In the genomic region with DNA sequence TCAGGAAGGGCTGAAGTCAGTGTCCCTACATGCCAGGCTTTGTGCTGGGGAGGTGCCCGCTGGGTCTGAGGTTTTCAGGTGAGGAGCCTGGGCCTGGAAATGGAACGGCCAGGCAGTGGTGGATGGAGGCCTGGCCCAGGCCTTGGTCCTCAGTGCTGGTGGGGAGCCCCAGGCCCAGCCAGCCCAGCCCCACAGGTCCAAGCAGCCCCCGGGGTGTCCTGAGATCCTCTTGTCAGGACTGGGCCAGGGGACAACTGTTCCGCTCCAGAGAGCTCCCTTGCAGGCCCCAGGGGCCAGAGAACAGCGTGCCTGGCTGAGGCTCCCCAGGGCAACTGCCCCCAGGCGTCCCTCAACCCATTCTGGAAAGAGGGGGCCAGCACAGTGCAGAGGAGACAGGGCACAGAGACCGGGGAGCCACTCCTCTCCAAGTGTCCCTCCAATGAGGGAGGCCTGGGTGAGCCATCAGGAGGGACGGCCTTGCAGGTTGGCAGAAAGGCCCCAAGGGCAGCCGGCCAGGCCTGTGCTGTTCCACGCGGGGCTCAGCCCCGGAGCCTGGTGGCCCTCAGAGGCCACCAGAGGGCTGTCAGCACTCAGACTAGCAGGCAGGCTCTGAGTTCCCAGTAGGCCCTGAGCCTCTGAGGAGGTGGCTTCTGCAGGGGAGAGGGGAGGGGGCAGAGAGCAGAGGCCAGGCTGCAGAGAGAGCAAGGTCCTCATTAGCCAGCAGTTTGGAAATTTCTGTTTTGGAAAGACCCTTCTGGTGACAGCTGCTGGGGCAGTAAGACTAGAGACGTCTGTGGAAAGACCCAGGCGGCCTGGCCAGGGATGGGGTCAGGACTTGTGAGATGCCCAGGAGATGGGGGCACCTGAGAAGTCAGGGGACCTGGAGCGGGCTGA, we compare ENCODE assay signal across 21 cellular contexts. TPM values are rescaled to one million over a fixed set of nuclear protein-coding genes. Genes with fewer than 3 reads are reported as not detected.
DNase-seq lines count a peak whose midpoint lies in the region; ATAC-seq, FAIRE-seq and TF ChIP-seq lines count a peak whose summit lies in the region.
"Had no signal": no experiment of that assay in that cellular context is flagged by ENCODE, and none has a peak within 500 bp of the region (broad histone marks: within the 10 kb centered on the region; RNA-seq: fewer than 3 reads in every experiment).

No MANE protein-coding gene starts in this region.

- no peaks in the 10 kb centered on the region for H3K27me3 ChIP-seq in body of pancreas
- H3K27me3 ChIP-seq in spleen (replicated peaks in 1 of 7) = peaks cover 0 to 9% (median 0%) of the 10 kb centered on the region in 7 donors
- no peaks in the 10 kb centered on the region for H3K27me3 ChIP-seq in CD8-positive, alpha-beta T cell (ENCODE audit: insufficient read depth, low read length)
- H3K27me3 ChIP-seq: ovary had no signal

- CTCF ChIA-PET in CD8-positive, alpha-beta T cell (lab: Charles Lee) = no interaction called here

- ATAC-seq in activated naive CD8-positive, alpha-beta T cell treated with anti-CD3 and anti-CD28 coated beads, Interleukin-2, amount 10 ng/mL, durations not matched to agents 7 days and 5 days (ENCODE audit: low read depth) = peak; percentile 13
- no peak for ATAC-seq in activated naive CD8-positive, alpha-beta T cell treated with anti-CD3 and anti-CD28 coated beads, Interleukin-2, amount 50 U/mL, for 24 hours
- ATAC-seq in body of pancreas = no peak
- ATAC-seq in CD8-positive, alpha-beta T cell = no peak

- H3K36me3 Mint-ChIP-seq in activated naive CD8-positive, alpha-beta T cell treated with anti-CD3 and anti-CD28 coated beads, Interleukin-2, amount 10 ng/mL, durations not matched to agents 7 days and 5 days = no peaks in the 10 kb centered on the region
- H3K36me3 Mint-ChIP-seq in activated naive CD8-positive, alpha-beta T cell treated with anti-CD3 and anti-CD28 coated beads, Interleukin-2, amount 50 U/mL, for 24 hours (ENCODE audit: low read depth) = no peaks in the 10 kb centered on the region
- no peaks in the 10 kb centered on the region for H3K36me3 Mint-ChIP-seq in CD8-positive, alpha-beta T cell
- H3K36me3 Mint-ChIP-seq: IgD-negative memory B cell had no signal

- TF ChIP-seq CTCF in body of pancreas (IDR thresholded peaks at IDR 0.05) = no peak
- no peak for TF ChIP-seq CTCF in kidney (IDR thresholded peaks at IDR 0.05; ENCODE audit: borderline replicate concordance, extremely low read depth, insufficient read depth)
- peak in 1 of 11 experiments; percentile 10 for TF ChIP-seq CTCF in spleen (IDR thresholded peaks at IDR 0.05 in 8 of 11, conservative IDR thresholded peaks at IDR 0.05 in 3 of 11)
- TF ChIP-seq CTCF in CD8-positive, alpha-beta T cell (IDR thresholded peaks at IDR 0.05) = no peak

- intact Hi-C loops in body of pancreas (cut with DNase I) (no loop called here), kidney (cut with DNase I) (no loop called here), spleen (cut with DNase I; ENCODE audit: low total_unique reads) (no loop called here)
- intact Hi-C loops in CD8-positive, alpha-beta T cell (cut with DNase I, micrococcal nuclease) = no loop called here

- H3K4me3 ChIP-seq in body of pancreas (no peak overlapping the region), kidney (ENCODE audit: low read length in 2 of 2) (no peak overlapping the region), spleen (no peak overlapping the region)
- H3K4me3 ChIP-seq in CD8-positive, alpha-beta T cell (ENCODE audit: low read depth, low read length) = no peak overlapping the region
- H3K4me3 ChIP-seq: A549, ovary had no signal

- FAIRE-seq in kidney (lab: Jason Lieb, UNC) = no peak
- FAIRE-seq: A549, endometrium had no signal

- DNase-seq in activated naive CD8-positive, alpha-beta T cell treated with anti-CD3 and anti-CD28 coated beads, Interleukin-2, amount 10 ng/mL, durations not matched to agents 7 days and 5 days = no peak
- no peak for DNase-seq in activated naive CD8-positive, alpha-beta T cell treated with anti-CD3 and anti-CD28 coated beads, Interleukin-2, amount 50 U/mL, for 24 hours
- DNase-seq in body of pancreas (peak in 3 of 4 donors; percentile 10 to 41 (median 26)), kidney (peak; percentile 81), spleen (peak; percentile 74), D341Med (ENCODE audit: low spot score) (no peak), NCI-H2029 (lab: John Stamatoyannopoulos, UW) (no peak)
- DNase-seq in CD8-positive, alpha-beta T cell = no peak
- DNase-seq: activated CD4-positive, alpha-beta T cell treated with anti-CD3 and anti-CD28 coated beads for 4 hours; activated naive CD8-positive, alpha-beta T cell treated with anti-CD3 and anti-CD28 coated beads for 36 hours; central memory CD4-positive, alpha-beta T cell; foreskin melanocyte; NCI-H2171 treated with DMSO at 0.1 percent for 48 hours; SIG-M5; stimulated activated CD4-positive, alpha-beta T cell treated with anti-CD3 and anti-CD28 coated beads, Interleukin-12 subunit alpha, Interleukin-12 subunit beta, amount 100 ng/mL, for 4 hours; stimulated activated naive CD4-positive, alpha-beta T cell treated with Interleukin-2 at 50 U/mL for 16 hours had no signal

- H3K9me3 ChIP-seq in body of pancreas = no peaks in the 10 kb centered on the region
- H3K9me3 ChIP-seq in kidney (ENCODE audit: control insufficient read depth in 1 of 2, low read length in 2 of 2) = no peaks in the 10 kb centered on the region
- H3K9me3 ChIP-seq in spleen = no peaks in the 10 kb centered on the region
- H3K9me3 ChIP-seq in CD8-positive, alpha-beta T cell (ENCODE audit: low read length) = no peaks in the 10 kb centered on the region
- H3K9me3 ChIP-seq: A549, ovary had no signal

- H3K4me1 ChIP-seq in body of pancreas (peaks cover 16% of the 10 kb centered on the region), kidney (ENCODE audit: control insufficient read depth in 1 of 2, insufficient read depth in 1 of 2, low read depth in 1 of 2, low read length in 2 of 2) (peaks cover 0 to 5% of the 10 kb centered on the region in 2 donors), spleen (peaks cover 9 to 40% (median 22%) of the 10 kb centered on the region in 6 donors)
- H3K4me1 ChIP-seq in CD8-positive, alpha-beta T cell (ENCODE audit: insufficient read depth, low read length) = no peaks in the 10 kb centered on the region
- H3K4me1 ChIP-seq: A549 had no signal

- POLR2A ChIA-PET in activated naive CD8-positive, alpha-beta T cell treated with anti-CD3 and anti-CD28 coated beads, Interleukin-2, amount 10 ng/mL, durations not matched to agents 7 days and 5 days (lab: Charles Lee) = no interaction called here
- POLR2A ChIA-PET in CD8-positive, alpha-beta T cell (lab: Charles Lee) = no interaction called here

- 49 to 70% methylated on average over 6 to 15 of the region's 15 CpGs for WGBS in body of pancreas, 2 donors
- WGBS in spleen, 5 donors = 77 to 83% (median 81%) methylated on average over 7 to 15 of the region's 15 CpGs

- H3K36me3 ChIP-seq in body of pancreas (replicated peaks in 1 of 2; ENCODE audit: insufficient read depth in 1 of 2, low read depth in 2 of 2) (no peaks in the 10 kb centered on the region), kidney (ENCODE audit: control insufficient read depth in 1 of 2, insufficient read depth in 2 of 2, low read length in 2 of 2) (no peaks in the 10 kb centered on the region), spleen (no peaks in the 10 kb centered on the region)
- H3K36me3 ChIP-seq in CD8-positive, alpha-beta T cell (ENCODE audit: insufficient read depth, low read length) = no peaks in the 10 kb centered on the region
- H3K36me3 ChIP-seq: ovary had no signal

- H3K4me3 Mint-ChIP-seq in activated naive CD8-positive, alpha-beta T cell treated with anti-CD3 and anti-CD28 coated beads, Interleukin-2, amount 10 ng/mL, durations not matched to agents 7 days and 5 days = no peak overlapping the region
- H3K4me3 Mint-ChIP-seq in activated naive CD8-positive, alpha-beta T cell treated with anti-CD3 and anti-CD28 coated beads, Interleukin-2, amount 50 U/mL, for 24 hours = no peak overlapping the region
- no peak overlapping the region for H3K4me3 Mint-ChIP-seq in CD8-positive, alpha-beta T cell
- H3K4me3 Mint-ChIP-seq: activated naive CD8-positive, alpha-beta T cell treated with anti-CD3 and anti-CD28 coated beads for 36 hours; IgD-negative memory B cell; T-helper 2 cell treated with Interferon-gamma antibody and Interleukin-4, amounts not matched to agents 5 μg/mL and 100 μg/mL, for 36 hours had no signal

- peaks cover 3% of the 10 kb centered on the region for H3K9me3 Mint-ChIP-seq in activated naive CD8-positive, alpha-beta T cell treated with anti-CD3 and anti-CD28 coated beads, Interleukin-2, amount 10 ng/mL, durations not matched to agents 7 days and 5 days
- no peaks in the 10 kb centered on the region for H3K9me3 Mint-ChIP-seq in activated naive CD8-positive, alpha-beta T cell treated with anti-CD3 and anti-CD28 coated beads, Interleukin-2, amount 50 U/mL, for 24 hours
- H3K9me3 Mint-ChIP-seq in CD8-positive, alpha-beta T cell = no peaks in the 10 kb centered on the region
- H3K9me3 Mint-ChIP-seq: activated naive CD8-positive, alpha-beta T cell treated with anti-CD3 and anti-CD28 coated beads for 36 hours; T-helper 2 cell treated with Interferon-gamma antibody and Interleukin-4, amounts not matched to agents 5 μg/mL and 100 μg/mL, for 36 hours had no signal

- TF ChIP-seq POLR2A in body of pancreas (IDR thresholded peaks at IDR 0.05) (no peak), spleen (IDR thresholded peaks at IDR 0.05) (no peak)

- no peak overlapping the region for H3K27ac Mint-ChIP-seq in activated naive CD8-positive, alpha-beta T cell treated with anti-CD3 and anti-CD28 coated beads, Interleukin-2, amount 10 ng/mL, durations not matched to agents 7 days and 5 days
- no peak overlapping the region for H3K27ac Mint-ChIP-seq in activated naive CD8-positive, alpha-beta T cell treated with anti-CD3 and anti-CD28 coated beads, Interleukin-2, amount 50 U/mL, for 24 hours
- no peak overlapping the region for H3K27ac Mint-ChIP-seq in CD8-positive, alpha-beta T cell
- H3K27ac Mint-ChIP-seq: activated naive CD8-positive, alpha-beta T cell treated with anti-CD3 and anti-CD28 coated beads for 36 hours; T-helper 2 cell treated with Interferon-gamma antibody and Interleukin-4, amounts not matched to agents 5 μg/mL and 100 μg/mL, for 36 hours had no signal

- H3K9ac ChIP-seq in kidney (ENCODE audit: low read length in 2 of 2) = no peak overlapping the region

- H3K27me3 Mint-ChIP-seq in activated naive CD8-positive, alpha-beta T cell treated with anti-CD3 and anti-CD28 coated beads, Interleukin-2, amount 10 ng/mL, durations not matched to agents 7 days and 5 days = peaks cover 3% of the 10 kb centered on the region
- H3K27me3 Mint-ChIP-seq in activated naive CD8-positive, alpha-beta T cell treated with anti-CD3 and anti-CD28 coated beads, Interleukin-2, amount 50 U/mL, for 24 hours = peaks cover 3% of the 10 kb centered on the region
- H3K27me3 Mint-ChIP-seq in CD8-positive, alpha-beta T cell (ENCODE audit: low read depth) = peaks cover 9% of the 10 kb centered on the region
- H3K27me3 Mint-ChIP-seq: activated naive CD8-positive, alpha-beta T cell treated with anti-CD3 and anti-CD28 coated beads for 36 hours had no signal

- H3K4me1 Mint-ChIP-seq in activated naive CD8-positive, alpha-beta T cell treated with anti-CD3 and anti-CD28 coated beads, Interleukin-2, amount 10 ng/mL, durations not matched to agents 7 days and 5 days = peaks cover 5% of the 10 kb centered on the region
- H3K4me1 Mint-ChIP-seq in activated naive CD8-positive, alpha-beta T cell treated with anti-CD3 and anti-CD28 coated beads, Interleukin-2, amount 50 U/mL, for 24 hours = no peaks in the 10 kb centered on the region
- no peaks in the 10 kb centered on the region for H3K4me1 Mint-ChIP-seq in CD8-positive, alpha-beta T cell (ENCODE audit: low read depth)
- H3K4me1 Mint-ChIP-seq: IgD-negative memory B cell had no signal

- H3K27ac ChIP-seq in body of pancreas (no peak overlapping the region), kidney (ENCODE audit: low read depth in 2 of 2, low read length in 2 of 2) (no peak overlapping the region), spleen (peak overlapping the region in 2 of 8 donors; percentile 8 to 40)
- no peak overlapping the region for H3K27ac ChIP-seq in CD8-positive, alpha-beta T cell (ENCODE audit: low read depth, low read length)
- H3K27ac ChIP-seq: A549, ovary had no signal

RNA-seq across cellular contexts. Expression of gene SNED1, which starts 29.4 kb away (rescaled TPM):
- 10 to 100 TPM; 14.5 to 18.7 TPM for total RNA-seq in activated naive CD8-positive, alpha-beta T cell treated with anti-CD3 and anti-CD28 coated beads, Interleukin-2, amount 10 ng/mL, durations not matched to agents 7 days and 5 days
- total RNA-seq in body of pancreas (10 to 100 TPM; 13.5 to 33.0 TPM), kidney (42.1 TPM), spleen (10 to 100 TPM; 41.2 to 85.3 (median 66.2) TPM)
- polyA plus RNA-seq in kidney (ENCODE audit: insufficient read depth, low read depth, low replicate concordance) (3.0 TPM), spleen (1 to 10 TPM; 2.6 to 9.5 (median 4.6) TPM)
- 10 to 100 TPM; 32.4 to 38.4 TPM for total RNA-seq in CD8-positive, alpha-beta T cell

Comparison
In these comparisons a context has a peak if more than half of its experiments do, and no peak if none do; other contexts are left out.
1. DNase-seq: peak in body of pancreas (3 of 4), kidney (single experiment) and spleen (single experiment); none in activated naive CD8-positive, alpha-beta T cell treated with anti-CD3 and anti-CD28 coated beads, Interleukin-2, amount 10 ng/mL, durations not matched to agents 7 days and 5 days (single experiment), activated naive CD8-positive, alpha-beta T cell treated with anti-CD3 and anti-CD28 coated beads, Interleukin-2, amount 50 U/mL, for 24 hours (single experiment), D341Med (single experiment), NCI-H2029 (single experiment) and CD8-positive, alpha-beta T cell (0 of 7).